ENCODE assay signal across 9 cellular contexts in genomic region chr7:100655908-100656674, GRCh38. TPM values are rescaled to one million over a fixed set of nuclear protein-coding genes. Genes with fewer than 3 reads are reported as not detected.
A peak's percentile ranks its signal among the peaks of the same experiment; 100 is the strongest.
DNase-seq lines count a peak whose midpoint lies in the region; ATAC-seq and TF ChIP-seq lines count a peak whose summit lies in the region.
"Had no signal": no experiment of that assay in that cellular context is flagged by ENCODE, and none has a peak within 500 bp of the region (broad histone marks: within the 10 kb centered on the region; RNA-seq: fewer than 3 reads in every experiment).

Gene ACTL6B (minus strand): TSS chr7:100656448. CDS start chr7:100656354, 94 bp downstream.

- no peaks in the 10 kb centered on the region for H3K36me3 Mint-ChIP-seq in type B pancreatic cell

- H3K27me3 Mint-ChIP-seq in type B pancreatic cell, result peaks cover 42% of the 10 kb centered on the region

- H3K27ac ChIP-seq in dorsolateral prefrontal cortex, result peak within 1 kb of the TSS in 11 of 59 donors; percentile 14 to 66 (median 27)

- no peak for TF ChIP-seq CTCF in dorsolateral prefrontal cortex (IDR thresholded peaks at IDR 0.05 in 54 of 56, conservative IDR thresholded peaks at IDR 0.05 in 2 of 56; ENCODE audit: low read depth in 1 of 56, partially characterized antibody in 56 of 56)
- no peak for TF ChIP-seq CTCF in type B pancreatic cell (conservative IDR thresholded peaks at IDR 0.05)

- ATAC-seq in GM21367 (IDR thresholded peaks at IDR 0.05; ENCODE audit: unreplicated experiment) (no peak), GM21515 (IDR thresholded peaks at IDR 0.05; ENCODE audit: unreplicated experiment) (no peak)

- peak within 1 kb of the TSS; percentile 14 to 78 (median 65) for H3K4me3 ChIP-seq in dorsolateral prefrontal cortex

- H3K27me3 ChIP-seq in dorsolateral prefrontal cortex, result peaks cover 0 to 39% (median 13%) of the 10 kb centered on the region in 45 donors

- H3K9me3 Mint-ChIP-seq in type B pancreatic cell, result no peaks in the 10 kb centered on the region

- H3K27ac Mint-ChIP-seq in type B pancreatic cell, result no peak within 1 kb of the TSS

- intact Hi-C loops in dorsolateral prefrontal cortex (cut with DNase I), result no loop called here

- no peak within 1 kb of the TSS for H3K4me3 Mint-ChIP-seq in type B pancreatic cell

- DNase-seq in COLO829 (ENCODE audit: low spot score) (peak; percentile 89), NCI-H1436 treated with DMSO at 0.1 percent for 48 hours (lab: John Stamatoyannopoulos, UW) (peak; percentile 43), UCSD-AML1 (lab: John Stamatoyannopoulos, UW; ENCODE audit: unreplicated experiment) (peak; percentile 59), dorsolateral prefrontal cortex (peak; percentile 58 to 96 (median 84)), midbrain (lab: John Stamatoyannopoulos, UW) (peak; percentile 62), type B pancreatic cell (ENCODE audit: extremely low spot score, unreplicated experiment) (peak; percentile 82)

- no peaks in the 10 kb centered on the region for H3K4me1 Mint-ChIP-seq in type B pancreatic cell (ENCODE audit: unreplicated experiment)

RNA-seq across cellular contexts. Expression of gene ACTL6B, which starts in this region (rescaled TPM):
- total RNA-seq in dorsolateral prefrontal cortex, result 10 to 100 TPM; 20.5 to 98.3 (median 64.7) TPM
- total RNA-seq in type B pancreatic cell (ENCODE audit: low replicate concordance), result 1.8 and 2.4 TPM in 2 replicates
- total RNA-seq: activated CD8-positive, alpha-beta memory T cell treated with anti-CD3 and anti-CD28 coated beads for 36 hours had no signal
